Comparison of ENCODE assay signal across 1 cellular context in genomic region chr2:70140978-70141753, GRCh38.
A peak's percentile ranks its signal among the peaks of the same experiment; 100 is the strongest.
TF ChIP-seq lines count a peak whose summit lies in the region.

No MANE protein-coding gene starts in this region.

TF ChIP-seq in HepG2, 621 proteins besides CTCF, POLR2A, EP300 and RAD21 (continued from another document and continues in another):
- TF ChIP-seq TFDP1 (CRISPR knock-in tag; IDR thresholded peaks at IDR 0.05; ENCODE audit: borderline replicate concordance), result peak; percentile 23; the same call in 1 of the 2 replicates
- TF ChIP-seq CC2D1A (CRISPR knock-in tag; IDR thresholded peaks at IDR 0.05), result no peak
- TF ChIP-seq HES4 (CRISPR knock-in tag; IDR thresholded peaks at IDR 0.05; ENCODE audit: borderline replicate concordance), result peak; percentile 67; the same call in 1 of the 2 replicates
- no peak for TF ChIP-seq NPAS2 (CRISPR knock-in tag; IDR thresholded peaks at IDR 0.05; ENCODE audit: borderline replicate concordance)
- TF ChIP-seq MTF2 (CRISPR knock-in tag; IDR thresholded peaks at IDR 0.05; ENCODE audit: borderline replicate concordance), result no peak
- no peak for TF ChIP-seq ZNF747 (CRISPR knock-in tag; IDR thresholded peaks at IDR 0.05; ENCODE audit: borderline replicate concordance)
- 0 out of 2 replicates have a peak, but pooled peaks have one; percentile 7 for TF ChIP-seq ATF7-NPFF (CRISPR knock-in tag; IDR thresholded peaks at IDR 0.05; ENCODE audit: low read depth)
- TF ChIP-seq SIN3A (IDR thresholded peaks at IDR 0.05; ENCODE audit: borderline replicate concordance, low read depth, low read length), result 0 out of 2 replicates have a peak, but pooled peaks have one; percentile 19
- 0 out of 2 replicates have a peak, but pooled peaks have one; percentile 6 for TF ChIP-seq IKZF5 (CRISPR knock-in tag; IDR thresholded peaks at IDR 0.05)
- no peak for TF ChIP-seq ZNF800 (CRISPR knock-in tag; IDR thresholded peaks at IDR 0.05)
- TF ChIP-seq SRSF1 (optimal IDR thresholded peaks at IDR 0.05; ENCODE audit: low read depth, low read length), result no peak
- no peak for TF ChIP-seq EZH2 (conservative IDR thresholded peaks at IDR 0.05; ENCODE audit: low read depth, low read length)
- 0 out of 2 replicates have a peak, but pooled peaks have one; percentile 0 for TF ChIP-seq KMT2B (CRISPR knock-in tag; IDR thresholded peaks at IDR 0.05)
- no peak for TF ChIP-seq NR2C2 (CRISPR knock-in tag; IDR thresholded peaks at IDR 0.05; ENCODE audit: borderline replicate concordance)
- no peak for TF ChIP-seq LCORL (IDR thresholded peaks at IDR 0.05)
- TF ChIP-seq LCORL (CRISPR knock-in tag; IDR thresholded peaks at IDR 0.05), result 0 out of 2 replicates have a peak, but pooled peaks have one; percentile 18
- TF ChIP-seq YEATS2 (CRISPR knock-in tag; IDR thresholded peaks at IDR 0.05; ENCODE audit: borderline replicate concordance), result no peak
- TF ChIP-seq TAF1 (CRISPR knock-in tag; IDR thresholded peaks at IDR 0.05), result no peak
- no peak for TF ChIP-seq ZSCAN9 (CRISPR knock-in tag; IDR thresholded peaks at IDR 0.05; ENCODE audit: borderline replicate concordance)
- 0 out of 2 replicates have a peak, but pooled peaks have one; percentile 19 for TF ChIP-seq HINFP (CRISPR knock-in tag; IDR thresholded peaks at IDR 0.05; ENCODE audit: low read depth)
- peak; percentile 55; the same call in 1 of the 2 replicates for TF ChIP-seq ZNF646 (CRISPR knock-in tag; IDR thresholded peaks at IDR 0.05)
- TF ChIP-seq LRRFIP1 (CRISPR knock-in tag; conservative IDR thresholded peaks at IDR 0.05), result no peak
- TF ChIP-seq GPBP1L1 (CRISPR knock-in tag; IDR thresholded peaks at IDR 0.05), result no peak
- no peak for TF ChIP-seq MTA3 (CRISPR knock-in tag; IDR thresholded peaks at IDR 0.05)
- TF ChIP-seq PRMT3 (CRISPR knock-in tag; IDR thresholded peaks at IDR 0.05; ENCODE audit: borderline replicate concordance, low read depth), result peak; percentile 64; the same call in 1 of the 2 replicates
- no peak for TF ChIP-seq ZSCAN29 (CRISPR knock-in tag; conservative IDR thresholded peaks at IDR 0.05)
- TF ChIP-seq ZNF407 (CRISPR knock-in tag; IDR thresholded peaks at IDR 0.05; ENCODE audit: not compliant biosample characterization), result no peak
- TF ChIP-seq BHLHE40 (IDR thresholded peaks at IDR 0.05; ENCODE audit: low read length), result no peak
- no peak for TF ChIP-seq ZNF354B (CRISPR knock-in tag; IDR thresholded peaks at IDR 0.05)
